2 cellular contexts compared by ENCODE assay signal in the genomic region with DNA sequence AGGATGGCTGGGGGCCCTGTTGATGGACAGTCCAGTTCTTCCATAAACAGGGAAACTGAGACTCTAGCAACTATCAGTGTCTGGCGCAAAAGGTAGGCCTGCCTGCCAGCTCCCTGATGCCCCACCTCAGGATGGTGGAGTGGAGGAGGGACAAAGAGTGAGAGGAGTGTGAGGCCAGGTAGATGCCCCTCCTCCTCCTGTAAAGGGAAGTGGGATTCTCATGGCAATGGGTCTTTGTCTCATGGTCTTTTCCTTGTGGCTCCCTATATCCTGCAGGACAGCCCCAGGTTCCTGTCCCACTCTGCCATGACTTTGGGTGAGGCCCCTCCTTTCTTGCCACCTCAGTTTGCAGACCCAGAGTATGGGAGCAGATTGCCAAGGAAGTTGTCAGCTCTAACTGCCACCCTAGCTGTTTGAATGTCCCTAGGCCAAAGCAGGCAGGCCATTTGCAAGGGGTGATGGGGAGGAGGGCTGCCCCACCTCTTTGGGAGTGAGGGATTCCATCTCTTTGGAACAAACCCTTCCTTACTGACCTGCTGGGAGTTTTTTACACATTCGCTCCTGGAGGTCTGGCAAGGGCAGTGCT.
TF ChIP-seq lines count a peak whose summit lies in the region.

No MANE protein-coding gene starts in this region.

TF ChIP-seq in IMR-90, 13 proteins besides CTCF, POLR2A, EP300 and RAD21:
- TF ChIP-seq MAZ (IDR thresholded peaks at IDR 0.05; ENCODE audit: borderline replicate concordance, low read depth, low read length), result no peak
- TF ChIP-seq MXI1 (IDR thresholded peaks at IDR 0.05; ENCODE audit: borderline replicate concordance, low read depth, low read length), result no peak
- no peak for TF ChIP-seq CEBPB (IDR thresholded peaks at IDR 0.05; ENCODE audit: low read depth, low read length)
- TF ChIP-seq CHD1 (IDR thresholded peaks at IDR 0.05; ENCODE audit: low read depth, low read length), result no peak
- TF ChIP-seq BHLHE40 (IDR thresholded peaks at IDR 0.05; ENCODE audit: low read depth, low read length), result no peak
- no peak for TF ChIP-seq SMC3 (IDR thresholded peaks at IDR 0.05; ENCODE audit: low read depth, low read length)
- TF ChIP-seq, protein P1, sequence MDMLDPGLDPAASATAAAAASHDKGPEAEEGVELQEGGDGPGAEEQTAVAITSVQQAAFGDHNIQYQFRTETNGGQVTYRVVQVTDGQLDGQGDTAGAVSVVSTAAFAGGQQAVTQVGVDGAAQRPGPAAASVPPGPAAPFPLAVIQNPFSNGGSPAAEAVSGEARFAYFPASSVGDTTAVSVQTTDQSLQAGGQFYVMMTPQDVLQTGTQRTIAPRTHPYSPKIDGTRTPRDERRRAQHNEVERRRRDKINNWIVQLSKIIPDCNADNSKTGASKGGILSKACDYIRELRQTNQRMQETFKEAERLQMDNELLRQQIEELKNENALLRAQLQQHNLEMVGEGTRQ (IDR thresholded peaks at IDR 0.05; ENCODE audit: low read depth, low read length), result no peak
- TF ChIP-seq FOS (IDR thresholded peaks at IDR 0.05; ENCODE audit: low read depth, low read length), result no peak
- TF ChIP-seq RCOR1 (IDR thresholded peaks at IDR 0.05; ENCODE audit: insufficient replicate concordance, low read length), result no peak
- TF ChIP-seq NFE2L2 (IDR thresholded peaks at IDR 0.05; ENCODE audit: low read depth, low read length), result no peak
- TF ChIP-seq MAFK (IDR thresholded peaks at IDR 0.05; ENCODE audit: low read depth, low read length), result no peak
- TF ChIP-seq, protein P2, sequence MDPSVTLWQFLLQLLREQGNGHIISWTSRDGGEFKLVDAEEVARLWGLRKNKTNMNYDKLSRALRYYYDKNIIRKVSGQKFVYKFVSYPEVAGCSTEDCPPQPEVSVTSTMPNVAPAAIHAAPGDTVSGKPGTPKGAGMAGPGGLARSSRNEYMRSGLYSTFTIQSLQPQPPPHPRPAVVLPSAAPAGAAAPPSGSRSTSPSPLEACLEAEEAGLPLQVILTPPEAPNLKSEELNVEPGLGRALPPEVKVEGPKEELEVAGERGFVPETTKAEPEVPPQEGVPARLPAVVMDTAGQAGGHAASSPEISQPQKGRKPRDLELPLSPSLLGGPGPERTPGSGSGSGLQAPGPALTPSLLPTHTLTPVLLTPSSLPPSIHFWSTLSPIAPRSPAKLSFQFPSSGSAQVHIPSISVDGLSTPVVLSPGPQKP (IDR thresholded peaks at IDR 0.05; ENCODE audit: borderline replicate concordance, low read depth, low read length), result no peak
- no peak for TF ChIP-seq RFX5 (IDR thresholded peaks at IDR 0.05; ENCODE audit: low read depth, low read length)

TF ChIP-seq in HepG2, 621 proteins besides CTCF, POLR2A, EP300 and RAD21:
- TF ChIP-seq, protein P3, sequence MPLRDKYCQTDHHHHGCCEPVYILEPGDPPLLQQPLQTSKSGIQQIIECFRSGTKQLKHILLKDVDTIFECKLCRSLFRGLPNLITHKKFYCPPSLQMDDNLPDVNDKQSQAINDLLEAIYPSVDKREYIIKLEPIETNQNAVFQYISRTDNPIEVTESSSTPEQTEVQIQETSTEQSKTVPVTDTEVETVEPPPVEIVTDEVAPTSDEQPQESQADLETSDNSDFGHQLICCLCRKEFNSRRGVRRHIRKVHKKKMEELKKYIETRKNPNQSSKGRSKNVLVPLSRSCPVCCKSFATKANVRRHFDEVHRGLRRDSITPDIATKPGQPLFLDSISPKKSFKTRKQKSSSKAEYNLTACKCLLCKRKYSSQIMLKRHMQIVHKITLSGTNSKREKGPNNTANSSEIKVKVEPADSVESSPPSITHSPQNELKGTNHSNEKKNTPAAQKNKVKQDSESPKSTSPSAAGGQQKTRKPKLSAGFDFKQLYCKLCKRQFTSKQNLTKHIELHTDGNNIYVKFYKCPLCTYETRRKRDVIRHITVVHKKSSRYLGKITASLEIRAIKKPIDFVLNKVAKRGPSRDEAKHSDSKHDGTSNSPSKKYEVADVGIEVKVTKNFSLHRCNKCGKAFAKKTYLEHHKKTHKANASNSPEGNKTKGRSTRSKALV (CRISPR knock-in tag; IDR thresholded peaks at IDR 0.05), result no peak
- TF ChIP-seq, protein P4, sequence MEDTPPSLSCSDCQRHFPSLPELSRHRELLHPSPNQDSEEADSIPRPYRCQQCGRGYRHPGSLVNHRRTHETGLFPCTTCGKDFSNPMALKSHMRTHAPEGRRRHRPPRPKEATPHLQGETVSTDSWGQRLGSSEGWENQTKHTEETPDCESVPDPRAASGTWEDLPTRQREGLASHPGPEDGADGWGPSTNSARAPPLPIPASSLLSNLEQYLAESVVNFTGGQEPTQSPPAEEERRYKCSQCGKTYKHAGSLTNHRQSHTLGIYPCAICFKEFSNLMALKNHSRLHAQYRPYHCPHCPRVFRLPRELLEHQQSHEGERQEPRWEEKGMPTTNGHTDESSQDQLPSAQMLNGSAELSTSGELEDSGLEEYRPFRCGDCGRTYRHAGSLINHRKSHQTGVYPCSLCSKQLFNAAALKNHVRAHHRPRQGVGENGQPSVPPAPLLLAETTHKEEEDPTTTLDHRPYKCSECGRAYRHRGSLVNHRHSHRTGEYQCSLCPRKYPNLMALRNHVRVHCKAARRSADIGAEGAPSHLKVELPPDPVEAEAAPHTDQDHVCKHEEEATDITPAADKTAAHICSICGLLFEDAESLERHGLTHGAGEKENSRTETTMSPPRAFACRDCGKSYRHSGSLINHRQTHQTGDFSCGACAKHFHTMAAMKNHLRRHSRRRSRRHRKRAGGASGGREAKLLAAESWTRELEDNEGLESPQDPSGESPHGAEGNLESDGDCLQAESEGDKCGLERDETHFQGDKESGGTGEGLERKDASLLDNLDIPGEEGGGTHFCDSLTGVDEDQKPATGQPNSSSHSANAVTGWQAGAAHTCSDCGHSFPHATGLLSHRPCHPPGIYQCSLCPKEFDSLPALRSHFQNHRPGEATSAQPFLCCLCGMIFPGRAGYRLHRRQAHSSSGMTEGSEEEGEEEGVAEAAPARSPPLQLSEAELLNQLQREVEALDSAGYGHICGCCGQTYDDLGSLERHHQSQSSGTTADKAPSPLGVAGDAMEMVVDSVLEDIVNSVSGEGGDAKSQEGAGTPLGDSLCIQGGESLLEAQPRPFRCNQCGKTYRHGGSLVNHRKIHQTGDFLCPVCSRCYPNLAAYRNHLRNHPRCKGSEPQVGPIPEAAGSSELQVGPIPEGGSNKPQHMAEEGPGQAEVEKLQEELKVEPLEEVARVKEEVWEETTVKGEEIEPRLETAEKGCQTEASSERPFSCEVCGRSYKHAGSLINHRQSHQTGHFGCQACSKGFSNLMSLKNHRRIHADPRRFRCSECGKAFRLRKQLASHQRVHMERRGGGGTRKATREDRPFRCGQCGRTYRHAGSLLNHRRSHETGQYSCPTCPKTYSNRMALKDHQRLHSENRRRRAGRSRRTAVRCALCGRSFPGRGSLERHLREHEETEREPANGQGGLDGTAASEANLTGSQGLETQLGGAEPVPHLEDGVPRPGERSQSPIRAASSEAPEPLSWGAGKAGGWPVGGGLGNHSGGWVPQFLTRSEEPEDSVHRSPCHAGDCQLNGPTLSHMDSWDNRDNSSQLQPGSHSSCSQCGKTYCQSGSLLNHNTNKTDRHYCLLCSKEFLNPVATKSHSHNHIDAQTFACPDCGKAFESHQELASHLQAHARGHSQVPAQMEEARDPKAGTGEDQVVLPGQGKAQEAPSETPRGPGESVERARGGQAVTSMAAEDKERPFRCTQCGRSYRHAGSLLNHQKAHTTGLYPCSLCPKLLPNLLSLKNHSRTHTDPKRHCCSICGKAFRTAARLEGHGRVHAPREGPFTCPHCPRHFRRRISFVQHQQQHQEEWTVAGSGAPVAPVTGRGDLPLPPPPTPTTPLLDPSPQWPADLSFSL (CRISPR knock-in tag; IDR thresholded peaks at IDR 0.05), result no peak
- TF ChIP-seq ASH2L (IDR thresholded peaks at IDR 0.05; ENCODE audit: insufficient read length, low read depth, low read length), result no peak
- no peak for TF ChIP-seq KDM1A (CRISPR knock-in tag; IDR thresholded peaks at IDR 0.05)
- TF ChIP-seq FOXO1 (CRISPR knock-in tag; IDR thresholded peaks at IDR 0.05), result no peak
- TF ChIP-seq ZNF33B (CRISPR knock-in tag; IDR thresholded peaks at IDR 0.05), result no peak
- no peak for TF ChIP-seq GATA4 (IDR thresholded peaks at IDR 0.05; ENCODE audit: borderline replicate concordance, low read depth)
- TF ChIP-seq, protein P5, sequence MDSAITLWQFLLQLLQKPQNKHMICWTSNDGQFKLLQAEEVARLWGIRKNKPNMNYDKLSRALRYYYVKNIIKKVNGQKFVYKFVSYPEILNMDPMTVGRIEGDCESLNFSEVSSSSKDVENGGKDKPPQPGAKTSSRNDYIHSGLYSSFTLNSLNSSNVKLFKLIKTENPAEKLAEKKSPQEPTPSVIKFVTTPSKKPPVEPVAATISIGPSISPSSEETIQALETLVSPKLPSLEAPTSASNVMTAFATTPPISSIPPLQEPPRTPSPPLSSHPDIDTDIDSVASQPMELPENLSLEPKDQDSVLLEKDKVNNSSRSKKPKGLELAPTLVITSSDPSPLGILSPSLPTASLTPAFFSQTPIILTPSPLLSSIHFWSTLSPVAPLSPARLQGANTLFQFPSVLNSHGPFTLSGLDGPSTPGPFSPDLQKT (CRISPR knock-in tag; IDR thresholded peaks at IDR 0.05; ENCODE audit: borderline replicate concordance), result no peak
- TF ChIP-seq MEF2D (CRISPR knock-in tag; IDR thresholded peaks at IDR 0.05), result no peak
- no peak for TF ChIP-seq KDM5A (IDR thresholded peaks at IDR 0.05; ENCODE audit: borderline replicate concordance, low read length)
- TF ChIP-seq, protein P6, sequence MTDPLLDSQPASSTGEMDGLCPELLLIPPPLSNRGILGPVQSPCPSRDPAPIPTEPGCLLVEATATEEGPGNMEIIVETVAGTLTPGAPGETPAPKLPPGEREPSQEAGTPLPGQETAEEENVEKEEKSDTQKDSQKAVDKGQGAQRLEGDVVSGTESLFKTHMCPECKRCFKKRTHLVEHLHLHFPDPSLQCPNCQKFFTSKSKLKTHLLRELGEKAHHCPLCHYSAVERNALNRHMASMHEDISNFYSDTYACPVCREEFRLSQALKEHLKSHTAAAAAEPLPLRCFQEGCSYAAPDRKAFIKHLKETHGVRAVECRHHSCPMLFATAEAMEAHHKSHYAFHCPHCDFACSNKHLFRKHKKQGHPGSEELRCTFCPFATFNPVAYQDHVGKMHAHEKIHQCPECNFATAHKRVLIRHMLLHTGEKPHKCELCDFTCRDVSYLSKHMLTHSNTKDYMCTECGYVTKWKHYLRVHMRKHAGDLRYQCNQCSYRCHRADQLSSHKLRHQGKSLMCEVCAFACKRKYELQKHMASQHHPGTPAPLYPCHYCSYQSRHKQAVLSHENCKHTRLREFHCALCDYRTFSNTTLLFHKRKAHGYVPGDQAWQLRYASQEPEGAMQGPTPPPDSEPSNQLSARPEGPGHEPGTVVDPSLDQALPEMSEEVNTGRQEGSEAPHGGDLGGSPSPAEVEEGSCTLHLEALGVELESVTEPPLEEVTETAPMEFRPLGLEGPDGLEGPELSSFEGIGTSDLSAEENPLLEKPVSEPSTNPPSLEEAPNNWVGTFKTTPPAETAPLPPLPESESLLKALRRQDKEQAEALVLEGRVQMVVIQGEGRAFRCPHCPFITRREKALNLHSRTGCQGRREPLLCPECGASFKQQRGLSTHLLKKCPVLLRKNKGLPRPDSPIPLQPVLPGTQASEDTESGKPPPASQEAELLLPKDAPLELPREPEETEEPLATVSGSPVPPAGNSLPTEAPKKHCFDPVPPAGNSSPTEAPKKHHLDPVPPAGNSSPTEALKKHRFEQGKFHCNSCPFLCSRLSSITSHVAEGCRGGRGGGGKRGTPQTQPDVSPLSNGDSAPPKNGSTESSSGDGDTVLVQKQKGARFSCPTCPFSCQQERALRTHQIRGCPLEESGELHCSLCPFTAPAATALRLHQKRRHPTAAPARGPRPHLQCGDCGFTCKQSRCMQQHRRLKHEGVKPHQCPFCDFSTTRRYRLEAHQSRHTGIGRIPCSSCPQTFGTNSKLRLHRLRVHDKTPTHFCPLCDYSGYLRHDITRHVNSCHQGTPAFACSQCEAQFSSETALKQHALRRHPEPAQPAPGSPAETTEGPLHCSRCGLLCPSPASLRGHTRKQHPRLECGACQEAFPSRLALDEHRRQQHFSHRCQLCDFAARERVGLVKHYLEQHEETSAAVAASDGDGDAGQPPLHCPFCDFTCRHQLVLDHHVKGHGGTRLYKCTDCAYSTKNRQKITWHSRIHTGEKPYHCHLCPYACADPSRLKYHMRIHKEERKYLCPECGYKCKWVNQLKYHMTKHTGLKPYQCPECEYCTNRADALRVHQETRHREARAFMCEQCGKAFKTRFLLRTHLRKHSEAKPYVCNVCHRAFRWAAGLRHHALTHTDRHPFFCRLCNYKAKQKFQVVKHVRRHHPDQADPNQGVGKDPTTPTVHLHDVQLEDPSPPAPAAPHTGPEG (CRISPR knock-in tag; IDR thresholded peaks at IDR 0.05), result no peak
- TF ChIP-seq, protein P7, sequence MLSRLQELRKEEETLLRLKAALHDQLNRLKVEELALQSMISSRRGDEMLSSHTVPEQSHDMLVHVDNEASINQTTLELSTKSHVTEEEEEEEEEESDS (CRISPR knock-in tag; IDR thresholded peaks at IDR 0.05; ENCODE audit: borderline replicate concordance), result no peak
- TF ChIP-seq ZNF136 (CRISPR knock-in tag; IDR thresholded peaks at IDR 0.05; ENCODE audit: low read depth), result no peak
- TF ChIP-seq RXRB (CRISPR knock-in tag; IDR thresholded peaks at IDR 0.05; ENCODE audit: borderline replicate concordance), result no peak
- TF ChIP-seq ZKSCAN8 (CRISPR knock-in tag; IDR thresholded peaks at IDR 0.05; ENCODE audit: borderline replicate concordance), result no peak
- no peak for TF ChIP-seq NR3C1 (CRISPR knock-in tag; IDR thresholded peaks at IDR 0.05)
- TF ChIP-seq MATR3 (CRISPR knock-in tag; IDR thresholded peaks at IDR 0.05), result no peak
- TF ChIP-seq, protein P8, sequence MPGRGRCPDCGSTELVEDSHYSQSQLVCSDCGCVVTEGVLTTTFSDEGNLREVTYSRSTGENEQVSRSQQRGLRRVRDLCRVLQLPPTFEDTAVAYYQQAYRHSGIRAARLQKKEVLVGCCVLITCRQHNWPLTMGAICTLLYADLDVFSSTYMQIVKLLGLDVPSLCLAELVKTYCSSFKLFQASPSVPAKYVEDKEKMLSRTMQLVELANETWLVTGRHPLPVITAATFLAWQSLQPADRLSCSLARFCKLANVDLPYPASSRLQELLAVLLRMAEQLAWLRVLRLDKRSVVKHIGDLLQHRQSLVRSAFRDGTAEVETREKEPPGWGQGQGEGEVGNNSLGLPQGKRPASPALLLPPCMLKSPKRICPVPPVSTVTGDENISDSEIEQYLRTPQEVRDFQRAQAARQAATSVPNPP (CRISPR knock-in tag; IDR thresholded peaks at IDR 0.05), result no peak
- no peak for TF ChIP-seq ARNTL (CRISPR knock-in tag; IDR thresholded peaks at IDR 0.05)
